Comparison of ENCODE assay signal across 8 cellular contexts in genomic region chr11:9577032-9577431, GRCh38. TPM values are rescaled to one million over a fixed set of nuclear protein-coding genes. Genes with fewer than 3 reads are reported as not detected.
A peak's percentile ranks its signal among the peaks of the same experiment; 100 is the strongest.
DNase-seq lines count a peak whose midpoint lies in the region; ATAC-seq and TF ChIP-seq lines count a peak whose summit lies in the region.

No MANE protein-coding gene starts in this region.

- peak overlapping the region; percentile 64 for H3K4me2 ChIP-seq in DOHH2 (ENCODE audit: low read length)

- peaks cover 76% of the 10 kb centered on the region for H3K36me3 ChIP-seq in DOHH2 (ENCODE audit: control insufficient read depth, low read length)
- H3K36me3 ChIP-seq in Panc1 (ENCODE audit: control insufficient read depth, insufficient read depth, low read length): peaks cover 60% of the 10 kb centered on the region
- peaks cover 62% of the 10 kb centered on the region for H3K36me3 ChIP-seq in endodermal cell (ENCODE audit: control insufficient read depth, insufficient read depth, low read length)
- no peaks in the 10 kb centered on the region for H3K36me3 ChIP-seq in ovary

- no peaks in the 10 kb centered on the region for H3K9me3 ChIP-seq in DOHH2 (ENCODE audit: control insufficient read depth, insufficient read depth, low read length)
- no peaks in the 10 kb centered on the region for H3K9me3 ChIP-seq in Panc1 (ENCODE audit: control insufficient read depth, insufficient read depth, low read depth, low read length)
- H3K9me3 ChIP-seq in endodermal cell (ENCODE audit: control insufficient read depth, low read length): no peaks in the 10 kb centered on the region
- H3K9me3 ChIP-seq in ovary: no peaks in the 10 kb centered on the region

- no peak for TF ChIP-seq POLR2A in ovary (IDR thresholded peaks at IDR 0.05)

- peaks cover 95% of the 10 kb centered on the region for H3K79me2 ChIP-seq in DOHH2 (ENCODE audit: control insufficient read depth, low read length)

- POLR2A ChIA-PET in Panc1 (lab: Charles Lee): no interaction called here

- H3K4me1 Mint-ChIP-seq in endodermal cell: peaks cover 20% of the 10 kb centered on the region

- peaks cover 54% of the 10 kb centered on the region for H3K36me3 Mint-ChIP-seq in endodermal cell (ENCODE audit: low read depth)

- no peak for TF ChIP-seq CTCF in DOHH2 (IDR thresholded peaks at IDR 0.05; ENCODE audit: low read depth, low read length, poor library complexity, severe bottlenecking)
- TF ChIP-seq CTCF in Panc1 (IDR thresholded peaks at IDR 0.05): no peak
- TF ChIP-seq CTCF in endodermal cell (conservative IDR thresholded peaks at IDR 0.05): no peak
- TF ChIP-seq CTCF in ovary (IDR thresholded peaks at IDR 0.05): no peak

- peaks cover 3% of the 10 kb centered on the region for H3K27me3 Mint-ChIP-seq in endodermal cell (ENCODE audit: insufficient read depth)

- peak overlapping the region; percentile 70 for H3K27ac ChIP-seq in DOHH2 (ENCODE audit: low read depth, low read length)
- H3K27ac ChIP-seq in Panc1 (ENCODE audit: low read length): peak overlapping the region; percentile 99
- H3K27ac ChIP-seq in endodermal cell (ENCODE audit: low read depth, low read length): no peak overlapping the region
- H3K27ac ChIP-seq in ovary: no peak overlapping the region

- no peaks in the 10 kb centered on the region for H3K9me3 Mint-ChIP-seq in endodermal cell

- H3K27ac Mint-ChIP-seq in endodermal cell: no peak overlapping the region

- 0 out of 2 replicates have a peak, but pooled peaks cover 16% of the 10 kb centered on the region for H4K20me1 ChIP-seq in DOHH2 (ENCODE audit: control insufficient read depth, insufficient read depth, low read depth, low read length)

- peak overlapping the region; percentile 97 for H3K4me3 Mint-ChIP-seq in endodermal cell

- H3K9me2 ChIP-seq in DOHH2 (replicated peaks; ENCODE audit: control insufficient read depth, low read length): no peaks in the 10 kb centered on the region

- no TSS peak for BruUV-seq in Panc1 (replicated peaks; lab: Mats Ljungman, UMichigan)

- in situ Hi-C loops in Panc1 (cut with HindIII; ENCODE audit: low pct_unique_long_range_greater_than_20kb, low sequenced_read_pairs): loop anchor here (25.0 kb wide), 1 partner anchor 735 kb away; the partner anchor contains the start of gene ADM

- ATAC-seq in Panc1 (no peak), HG02852 (IDR thresholded peaks at IDR 0.05; ENCODE audit: unreplicated experiment) (no peak), GM19351 (IDR thresholded peaks at IDR 0.05; ENCODE audit: unreplicated experiment) (no peak)

- peak overlapping the region; percentile 87 for H3K9ac ChIP-seq in endodermal cell (ENCODE audit: extremely low read depth, low read length, poor library complexity, severe bottlenecking)

- DNase-seq in Panc1 (ENCODE audit: low read depth, low spot score): no peak
- DNase-seq in endodermal cell: no peak
- no peak for DNase-seq in ovary
- DNase-seq in amygdala (lab: John Stamatoyannopoulos, UW): no peak
- no peak for DNase-seq in NCI-H2107 (lab: John Stamatoyannopoulos, UW)

- H3K4me3 ChIP-seq in DOHH2 (ENCODE audit: low read length) (peak overlapping the region; percentile 92), Panc1 (ENCODE audit: low read depth in 2 of 2, low read length in 2 of 2) (peak overlapping the region; percentile 85 to 87), endodermal cell (ENCODE audit: low read length) (peak overlapping the region; percentile 98), ovary (peak overlapping the region; percentile 2)

- H3K4me1 ChIP-seq in DOHH2 (ENCODE audit: control insufficient read depth, low read length) (peaks cover 57% of the 10 kb centered on the region), Panc1 (ENCODE audit: control insufficient read depth, insufficient read depth, low read length) (peaks cover 22% of the 10 kb centered on the region), endodermal cell (ENCODE audit: control insufficient read depth, insufficient read depth, low read length) (peaks cover 3% of the 10 kb centered on the region), ovary (ENCODE audit: insufficient read depth) (no peaks in the 10 kb centered on the region)

- CTCF ChIA-PET in Panc1 (lab: Charles Lee): interaction anchor here (0.5 to 1.3 kb wide), 3 partner anchors 35 to 728 kb away, joined by 3 to 9 read pairs (median 4); partner anchors contain the start of gene ADM

- TF ChIP-seq EP300 in ovary (IDR thresholded peaks at IDR 0.05): no peak

- H3K27me3 ChIP-seq in DOHH2 (ENCODE audit: control insufficient read depth, low read length) (no peaks in the 10 kb centered on the region), Panc1 (ENCODE audit: control insufficient read depth, insufficient read depth, low read length) (no peaks in the 10 kb centered on the region), endodermal cell (ENCODE audit: control insufficient read depth, insufficient read depth, low read length, poor library complexity, severe bottlenecking) (no peaks in the 10 kb centered on the region), ovary (no peaks in the 10 kb centered on the region)

- peaks cover 42% of the 10 kb centered on the region for H3F3A ChIP-seq in DOHH2 (ENCODE audit: control insufficient read depth, insufficient read depth)

- intact Hi-C loops in Panc1 (cut with micrococcal nuclease; ENCODE audit: unreplicated experiment) (loop anchor here (10.0 kb wide), 1 partner anchor 728 kb away; the partner anchor contains the start of gene ADM), ovary (cut with DNase I) (no loop called here)

- 77 to 89% methylated on average over 3 of the region's 4 CpGs for WGBS in endodermal cell (ENCODE audit: insufficient coverage in 1 of 2, insufficient read length in 1 of 2), 2 experiments
- 37 to 64% (median 54%) methylated on average over 4 of the region's 4 CpGs for WGBS in ovary, 3 donors

RNA-seq across cellular contexts. Expression of gene WEE1, which starts 3.6 kb away (rescaled TPM):
- total RNA-seq in Panc1 (2021; ENCODE audit: unreplicated experiment) (67.9 TPM), endodermal cell (10 to 100 TPM; 80.1 to 93.5 TPM), ovary (10 to 100 TPM; 10.5 to 55.4 (median 21.6) TPM)
- polyA plus RNA-seq in Panc1 (2012; ENCODE audit: insufficient read length): 25.1 TPM
- 72.0 TPM for polyA plus RNA-seq in endodermal cell (2013, experiment 1 of 2)
- polyA plus RNA-seq in endodermal cell (2013, experiment 2 of 2): 71.9 TPM
- 10 to 100 TPM; 10.6 to 27.4 TPM for polyA plus RNA-seq in ovary

Comparison
In these comparisons a context has a peak if more than half of its experiments do, and no peak if none do; other contexts are left out.
1. H3K27ac ChIP-seq: peak in DOHH2 (single experiment) and Panc1 (single experiment); none in endodermal cell (single experiment) and ovary (0 of 2).
2. H3K4me3 ChIP-seq: peak in every context shown above with its lines; median percentile 98 in endodermal cell; 92 in DOHH2; 86 in Panc1; 2 in ovary.